ENCODE assay signal across 8 cellular contexts in genomic region chr11:74870485-74870884, GRCh38.
A peak's percentile ranks its signal among the peaks of the same experiment; 100 is the strongest.
DNase-seq lines count a peak whose midpoint lies in the region; ATAC-seq, FAIRE-seq and TF ChIP-seq lines count a peak whose summit lies in the region.

No MANE protein-coding gene starts in this region.

- TF ChIP-seq POLR2A in GM12891 (IDR thresholded peaks at IDR 0.05; ENCODE audit: low read depth, low read length) = no peak
- TF ChIP-seq POLR2A in gastroesophageal sphincter (IDR thresholded peaks at IDR 0.05) = no peak

- FAIRE-seq in GM12891 (lab: Jason Lieb, UNC) = peak; percentile 50

- TF ChIP-seq EP300 in gastroesophageal sphincter (IDR thresholded peaks at IDR 0.05) = no peak

- no peak overlapping the region for H3K4me3 Mint-ChIP-seq in activated CD8-positive, alpha-beta memory T cell treated with anti-CD3 and anti-CD28 coated beads, Interleukin-2, amount 10 ng/mL, durations not matched to agents 7 days and 5 days

- no peak overlapping the region for H3K4me2 ChIP-seq in BLaER1

- H3K27ac ChIP-seq in BLaER1 = no peak overlapping the region
- H3K27ac ChIP-seq in foreskin keratinocyte = no peak overlapping the region
- no peak overlapping the region for H3K27ac ChIP-seq in gastroesophageal sphincter

- H3K36me3 Mint-ChIP-seq in activated CD8-positive, alpha-beta memory T cell treated with anti-CD3 and anti-CD28 coated beads, Interleukin-2, amount 10 ng/mL, durations not matched to agents 7 days and 5 days = peaks cover 93% of the 10 kb centered on the region

- TF ChIP-seq CTCF in foreskin keratinocyte (conservative IDR thresholded peaks at IDR 0.05) (peak; percentile 59), gastroesophageal sphincter (IDR thresholded peaks at IDR 0.05) (no peak)

- peaks cover 98% of the 10 kb centered on the region for H3K36me3 ChIP-seq in BLaER1
- peaks cover 0 to 98% of the 10 kb centered on the region in 2 donors for H3K36me3 ChIP-seq in gastroesophageal sphincter

- no peaks in the 10 kb centered on the region for H4K20me1 ChIP-seq in BLaER1

- DNase-seq in GM12891 (ENCODE audit: insufficient read length, low spot score) (peak; percentile 18), RPMI7951 (ENCODE audit: low read depth) (peak; percentile 23), foreskin keratinocyte (no peak)
- DNase-seq in activated CD8-positive, alpha-beta memory T cell treated with anti-CD3 and anti-CD28 coated beads, Interleukin-2, amount 10 ng/mL, durations not matched to agents 7 days and 5 days = no peak

- H3K9ac ChIP-seq in BLaER1 = no peak overlapping the region

- H3K27me3 Mint-ChIP-seq in activated CD8-positive, alpha-beta memory T cell treated with anti-CD3 and anti-CD28 coated beads, Interleukin-2, amount 10 ng/mL, durations not matched to agents 7 days and 5 days = no peaks in the 10 kb centered on the region

- peaks cover 54% of the 10 kb centered on the region for H3K9me3 Mint-ChIP-seq in activated CD8-positive, alpha-beta memory T cell treated with anti-CD3 and anti-CD28 coated beads, Interleukin-2, amount 10 ng/mL, durations not matched to agents 7 days and 5 days (ENCODE audit: low read depth)

- 89% methylated on average over 1 of the region's 1 CpG; no CpG with 5 or more reads in 1 of the 2 donors for WGBS in gastroesophageal sphincter (ENCODE audit: low coverage in 1 of 2), 2 donors

- no peak overlapping the region for H3K27ac Mint-ChIP-seq in activated CD8-positive, alpha-beta memory T cell treated with anti-CD3 and anti-CD28 coated beads, Interleukin-2, amount 10 ng/mL, durations not matched to agents 7 days and 5 days

- ATAC-seq in foreskin keratinocyte (peak; percentile 21), GM18858 (IDR thresholded peaks at IDR 0.05; ENCODE audit: unreplicated experiment) (no peak), gastroesophageal sphincter (no peak), GM18907 (IDR thresholded peaks at IDR 0.05; ENCODE audit: unreplicated experiment) (no peak)
- ATAC-seq in activated CD8-positive, alpha-beta memory T cell treated with anti-CD3 and anti-CD28 coated beads, Interleukin-2, amount 10 ng/mL, durations not matched to agents 7 days and 5 days = no peak

- no peaks in the 10 kb centered on the region for H3K4me1 ChIP-seq in BLaER1
- no peaks in the 10 kb centered on the region for H3K4me1 ChIP-seq in foreskin keratinocyte
- no peaks in the 10 kb centered on the region for H3K4me1 ChIP-seq in gastroesophageal sphincter

- no peaks in the 10 kb centered on the region for H3K4me1 Mint-ChIP-seq in activated CD8-positive, alpha-beta memory T cell treated with anti-CD3 and anti-CD28 coated beads, Interleukin-2, amount 10 ng/mL, durations not matched to agents 7 days and 5 days

- CTCF ChIA-PET in activated CD8-positive, alpha-beta memory T cell treated with anti-CD3 and anti-CD28 coated beads, Interleukin-2, amount 10 ng/mL, durations not matched to agents 7 days and 5 days (lab: Charles Lee) = interaction anchor here (0.7 to 1.8 kb wide), 4 partner anchors 56 to 481 kb away, joined by 3 to 6 read pairs (median 4); no protein-coding TSS in a partner anchor

- H3K27me3 ChIP-seq in BLaER1 (no peaks in the 10 kb centered on the region), foreskin keratinocyte (no peaks in the 10 kb centered on the region), gastroesophageal sphincter (no peaks in the 10 kb centered on the region)

- H3K9me3 ChIP-seq in BLaER1 (peaks cover 100% of the 10 kb centered on the region), gastroesophageal sphincter (peaks cover 0 to 98% (median 1%) of the 10 kb centered on the region in 3 donors)

- H3K4me3 ChIP-seq in BLaER1 (0 out of 2 replicates have a peak overlapping the region, but pooled peaks have one; percentile 31), gastroesophageal sphincter (no peak overlapping the region)

TF ChIP-seq in GM12891, 5 proteins besides CTCF, POLR2A, EP300 and RAD21:
- TF ChIP-seq POU2F2 (IDR thresholded peaks at IDR 0.05; ENCODE audit: low read depth, low read length) (no peak), TAF1 (IDR thresholded peaks at IDR 0.05; ENCODE audit: low read depth, low read length) (no peak), SPI1 (IDR thresholded peaks at IDR 0.05; ENCODE audit: low read depth, low read length) (no peak), POLR2AphosphoS5 (IDR thresholded peaks at IDR 0.05; ENCODE audit: low read depth, low read length) (no peak), PAX5 (IDR thresholded peaks at IDR 0.05; ENCODE audit: insufficient read depth, low read length, severe bottlenecking) (no peak)

Comparison
In these comparisons a context has a peak if more than half of its experiments do, and no peak if none do; other contexts are left out.
1. DNase-seq: peak in GM12891 (single experiment) and RPMI7951 (single experiment); none in foreskin keratinocyte (0 of 2) and activated CD8-positive, alpha-beta memory T cell treated with anti-CD3 and anti-CD28 coated beads, Interleukin-2, amount 10 ng/mL, durations not matched to agents 7 days and 5 days (single experiment).